8 cellular contexts compared by ENCODE assay signal in genomic region chr20:40186826-40187225, GRCh38.
"Had no signal": no experiment of that assay in that cellular context is flagged by ENCODE, and none has a peak within 500 bp of the region (broad histone marks: within the 10 kb centered on the region; RNA-seq: fewer than 3 reads in every experiment).

No MANE protein-coding gene starts in this region.

- ATAC-seq: HCT116, HepG2 had no signal

- FAIRE-seq: HepG2 had no signal

- DNase-seq: GM23248, GOT3, H7, HFFc6 had no signal

- H3K4me3 ChIP-seq: GM23248, HAP-1 had no signal

- H3K4me1 ChIP-seq: HAP-1 had no signal

- H3K36me3 ChIP-seq: HAP-1 had no signal

- H3K9me3 ChIP-seq: HAP-1 had no signal

- H3K27ac ChIP-seq: GM23248, HL-60 had no signal
